In the genomic region with DNA sequence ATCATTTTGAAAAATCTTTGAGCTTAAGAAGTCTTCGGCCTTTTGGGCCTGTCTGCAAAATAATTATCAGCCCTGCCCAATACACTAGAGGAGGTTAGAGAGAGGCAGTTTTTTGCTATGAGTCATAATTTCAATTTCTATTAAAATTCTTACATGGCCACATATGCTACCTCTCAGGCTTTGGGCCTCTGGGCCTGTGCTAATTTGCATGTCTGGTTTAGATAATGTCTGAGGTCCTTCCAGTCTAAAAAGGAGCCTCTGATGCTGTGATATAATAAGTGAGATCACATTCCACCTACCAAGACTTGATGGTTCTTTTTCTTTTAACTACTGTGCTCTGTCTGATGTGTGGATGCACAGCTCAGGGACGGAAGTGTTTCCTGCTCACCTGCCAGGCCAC, we compare ENCODE assay signal across 11 cellular contexts.
DNase-seq lines count a peak whose midpoint lies in the region; ATAC-seq and TF ChIP-seq lines count a peak whose summit lies in the region.
"Had no signal": no experiment of that assay in that cellular context is flagged by ENCODE, and none has a peak within 500 bp of the region (broad histone marks: within the 10 kb centered on the region; RNA-seq: fewer than 3 reads in every experiment).

No MANE protein-coding gene starts in this region.

- ATAC-seq in GM18867 (IDR thresholded peaks at IDR 0.05; ENCODE audit: unreplicated experiment), result peak; percentile 99
- peak; percentile 97 for ATAC-seq in GM21825 (IDR thresholded peaks at IDR 0.05; ENCODE audit: unreplicated experiment)
- peak; percentile 100 for ATAC-seq in HG03565 (IDR thresholded peaks at IDR 0.05; ENCODE audit: unreplicated experiment)
- no peak for ATAC-seq in aorta (ENCODE audit: low FRiP score)
- ATAC-seq: Panc1, upper lobe of right lung had no signal

- peak overlapping the region; percentile 49 for H3K27ac ChIP-seq in neutrophil
- H3K27ac ChIP-seq in aorta (ENCODE audit: low read depth in 1 of 2, low read length in 2 of 2), result no peak overlapping the region
- H3K27ac ChIP-seq: HL-60, upper lobe of right lung had no signal

- no peaks in the 10 kb centered on the region for H3K9me3 ChIP-seq in neutrophil
- no peaks in the 10 kb centered on the region for H3K9me3 ChIP-seq in aorta (ENCODE audit: control insufficient read depth, low read length)
- H3K9me3 ChIP-seq: upper lobe of right lung had no signal

- H3K4me3 ChIP-seq in neutrophil (ENCODE audit: low read depth in 1 of 2, low read length in 1 of 2) (no peak overlapping the region), aorta (ENCODE audit: low read length in 2 of 2) (no peak overlapping the region)
- H3K4me3 ChIP-seq: upper lobe of right lung had no signal

- intact Hi-C loops in aorta (cut with DNase I), result no loop called here

- H3K36me3 ChIP-seq in neutrophil (peaks cover 95% of the 10 kb centered on the region), aorta (ENCODE audit: control insufficient read depth in 1 of 2, insufficient read depth in 2 of 2, low read length in 1 of 2) (no peaks in the 10 kb centered on the region)

- no peak for DNase-seq in aorta
- no peak for DNase-seq in iPS-NIHi11 (ENCODE audit: low spot score)
- DNase-seq in RKO (ENCODE audit: low spot score), result no peak
- DNase-seq: activated naive CD4-positive, alpha-beta T cell treated with anti-CD3 and anti-CD28 coated beads for 36 hours; upper lobe of right lung had no signal

- no peak for TF ChIP-seq CTCF in neutrophil (IDR thresholded peaks at IDR 0.05)

- H3K4me1 ChIP-seq in neutrophil (ENCODE audit: control insufficient read depth in 1 of 2, insufficient read depth in 1 of 2, low read depth in 1 of 2, low read length in 1 of 2) (peaks cover 4 to 8% of the 10 kb centered on the region in 2 experiments), aorta (ENCODE audit: control insufficient read depth in 1 of 2, insufficient read depth in 2 of 2, low read length in 2 of 2) (no peaks in the 10 kb centered on the region)
- H3K4me1 ChIP-seq: upper lobe of right lung had no signal

- H3K27me3 ChIP-seq in neutrophil (no peaks in the 10 kb centered on the region), aorta (ENCODE audit: control insufficient read depth in 1 of 2, insufficient read depth in 2 of 2, low read length in 1 of 2) (no peaks in the 10 kb centered on the region)
- H3K27me3 ChIP-seq: upper lobe of right lung had no signal

- WGBS in aorta, 2 donors, result 93 to 97% methylated on average over 2 of the region's 2 CpGs
